ENCODE assay signal across 34 cellular contexts in genomic region chr6:67812125-67812524, GRCh38.
DNase-seq lines count a peak whose midpoint lies in the region; ATAC-seq, FAIRE-seq and TF ChIP-seq lines count a peak whose summit lies in the region.
"Had no signal": no experiment of that assay in that cellular context is flagged by ENCODE, and none has a peak within 500 bp of the region (broad histone marks: within the 10 kb centered on the region; RNA-seq: fewer than 3 reads in every experiment).

No MANE protein-coding gene starts in this region.

- CTCF ChIA-PET in K562 (lab: Yijun Ruan, JAX; ENCODE audit: low intra/inter-chr PET ratio): interaction anchor here (0.6 kb wide), 1 partner anchor 332 kb away, joined by 3 read pairs; no protein-coding TSS in a partner anchor

- no peak overlapping the region for H3K4me3 Mint-ChIP-seq in endodermal cell
- H3K4me3 Mint-ChIP-seq: B cell; CD14-positive monocyte; CD4-positive, alpha-beta T cell; CD4-positive, CD25-positive, alpha-beta regulatory T cell; CD8-positive, alpha-beta memory T cell; CD8-positive, alpha-beta T cell had no signal

- H3K27me3 ChIP-seq in K562 (ENCODE audit: control insufficient read depth in 2 of 2, insufficient read depth in 2 of 2, low read length in 2 of 2) (no peaks in the 10 kb centered on the region), endodermal cell (ENCODE audit: control insufficient read depth, insufficient read depth, low read length, poor library complexity, severe bottlenecking) (no peaks in the 10 kb centered on the region), small intestine (ENCODE audit: control insufficient read depth in 2 of 2, insufficient read depth in 2 of 2, low read length in 2 of 2) (no peaks in the 10 kb centered on the region)
- H3K27me3 ChIP-seq: BE2C; BLaER1; BLaER1 treated with 17β-estradiol and CSF1 and Interleukin-3, amounts not matched to agents 10 nM and 100 nM had no signal

- no peaks in the 10 kb centered on the region for H3K79me2 ChIP-seq in K562 (ENCODE audit: control insufficient read depth, insufficient read depth, low read length)

- peaks cover 7% of the 10 kb centered on the region for H3K9me3 ChIP-seq in K562 (replicated peaks; ENCODE audit: control insufficient read depth, insufficient read depth, low read depth, low read length)
- peaks cover 47% of the 10 kb centered on the region for H3K9me3 ChIP-seq in endodermal cell (ENCODE audit: control insufficient read depth, low read length)
- H3K9me3 ChIP-seq in small intestine (ENCODE audit: control insufficient read depth, low read depth): no peaks in the 10 kb centered on the region
- H3K9me3 ChIP-seq: A549, BE2C had no signal

- no peaks in the 10 kb centered on the region for H3K27me3 Mint-ChIP-seq in endodermal cell (ENCODE audit: insufficient read depth)
- H3K27me3 Mint-ChIP-seq: B cell; CD4-positive, alpha-beta memory T cell; CD4-positive, alpha-beta T cell; CD4-positive, CD25-positive, alpha-beta regulatory T cell; CD8-positive, alpha-beta memory T cell had no signal

- intact Hi-C loops in K562 (cut with micrococcal nuclease): no loop called here

- H3K4me1 ChIP-seq in K562 (replicated peaks in 1 of 2; ENCODE audit: control insufficient read depth in 2 of 2, insufficient read depth in 2 of 2, low read length in 2 of 2) (no peaks in the 10 kb centered on the region; a peak in 1 of 5 replicates), endodermal cell (ENCODE audit: control insufficient read depth, insufficient read depth, low read length) (no peaks in the 10 kb centered on the region), small intestine (ENCODE audit: control insufficient read depth in 2 of 2, insufficient read depth in 1 of 2, low read depth in 1 of 2, low read length in 1 of 2) (no peaks in the 10 kb centered on the region)
- H3K4me1 ChIP-seq: A549; BE2C; BLaER1; BLaER1 treated with 17β-estradiol and CSF1 and Interleukin-3, amounts not matched to agents 10 nM and 100 nM; Caco-2 had no signal

- DNase-seq in H54 (ENCODE audit: insufficient read length, low spot score) (no peak), K562 (ENCODE audit: extremely low read depth in 1 of 4, low spot score in 3 of 4) (no peak), endodermal cell (no peak), small intestine (no peak), DMS153 (lab: John Stamatoyannopoulos, UW) (no peak), Ammon's horn (ENCODE audit: low spot score) (no peak), GM19238 (ENCODE audit: insufficient read length, low spot score) (no peak), D721Med (ENCODE audit: insufficient read length, low spot score) (no peak)
- DNase-seq: 8988T; ACHN; AML-193; BE2C; C1 segment of cervical spinal cord; Caco-2; Calu3; CD4-positive, alpha-beta memory T cell; CD4-positive, alpha-beta T cell; CD4-positive, CD25-positive, alpha-beta regulatory T cell; CD8-positive, alpha-beta memory T cell; CD8-positive, alpha-beta T cell; COR-L47; DMS 273 treated with DMSO at 0.1 percent for 48 hours; DMS79; DMS79 treated with DMSO at 0.1 percent for 48 hours; DND-41; EL had no signal

- no peaks in the 10 kb centered on the region for H3K9me1 ChIP-seq in K562 (ENCODE audit: control insufficient read depth, insufficient read depth, low read length)

- H3K9ac ChIP-seq in K562 (ENCODE audit: insufficient read depth in 1 of 2, low read depth in 2 of 2, low read length in 2 of 2): no peak overlapping the region
- no peak overlapping the region for H3K9ac ChIP-seq in endodermal cell (ENCODE audit: extremely low read depth, low read length, poor library complexity, severe bottlenecking)
- H3K9ac ChIP-seq: BLaER1; BLaER1 treated with 17β-estradiol and CSF1 and Interleukin-3, amounts not matched to agents 10 nM and 100 nM had no signal

- no peak overlapping the region for H3K4me2 ChIP-seq in K562 (ENCODE audit: insufficient read depth, low read length)
- H3K4me2 ChIP-seq: A549; BLaER1; BLaER1 treated with 17β-estradiol and CSF1 and Interleukin-3, amounts not matched to agents 10 nM and 100 nM had no signal

- no peak for TF ChIP-seq RAD21 in K562 (CRISPR knock-in tag; conservative IDR thresholded peaks at IDR 0.05 in 1 of 2, IDR thresholded peaks at IDR 0.05 in 1 of 2)

- FAIRE-seq in H54 (lab: Jason Lieb, UNC): peak; percentile 6
- FAIRE-seq in K562 (lab: Jason Lieb, UNC): no peak
- peak; percentile 26 for FAIRE-seq in small intestine (lab: Jason Lieb, UNC)
- FAIRE-seq in D721Med (lab: Jason Lieb, UNC): no peak
- FAIRE-seq: A549, G401.6 had no signal

- WGBS in K562 (ENCODE audit: insufficient coverage, low coverage, missing lambda C conversion rate): 25% methylated on average over 1 of the region's 1 CpG
- WGBS in endodermal cell (ENCODE audit: insufficient coverage in 1 of 2, insufficient read length in 1 of 2), 2 experiments: no CpG with 5 or more reads among the region's 1 CpG
- WGBS in small intestine, 3 donors: 76 to 91% (median 81%) methylated on average over 1 of the region's 1 CpG

- no peak for TF ChIP-seq POLR2A in H54 (IDR thresholded peaks at IDR 0.05; ENCODE audit: low read depth, low read length)
- TF ChIP-seq POLR2A in K562 (conservative IDR thresholded peaks at IDR 0.05): no peak

- peaks cover 7% of the 10 kb centered on the region for H3K36me3 Mint-ChIP-seq in endodermal cell (ENCODE audit: low read depth)
- H3K36me3 Mint-ChIP-seq: CD14-positive monocyte; CD4-positive, alpha-beta memory T cell; CD4-positive, CD25-positive, alpha-beta regulatory T cell; CD8-positive, alpha-beta memory T cell; CD8-positive, alpha-beta T cell had no signal

- H4K20me1 ChIP-seq in K562 (replicated peaks; ENCODE audit: control insufficient read depth, insufficient read depth, low read length): no peaks in the 10 kb centered on the region
- H4K20me1 ChIP-seq: BLaER1; BLaER1 treated with 17β-estradiol and CSF1 and Interleukin-3, amounts not matched to agents 10 nM and 100 nM had no signal

- H3K36me3 ChIP-seq in K562 (ENCODE audit: control insufficient read depth, insufficient read depth, low read length) (no peaks in the 10 kb centered on the region), endodermal cell (ENCODE audit: control insufficient read depth, insufficient read depth, low read length) (no peaks in the 10 kb centered on the region), small intestine (ENCODE audit: control insufficient read depth in 2 of 2, insufficient read depth in 2 of 2, low read length in 2 of 2) (no peaks in the 10 kb centered on the region)
- H3K36me3 ChIP-seq: BE2C; BLaER1; BLaER1 treated with 17β-estradiol and CSF1 and Interleukin-3, amounts not matched to agents 10 nM and 100 nM had no signal

- H2AFZ ChIP-seq in K562 (ENCODE audit: low read depth, low read length): no peak overlapping the region

- no peak overlapping the region for H3K27ac Mint-ChIP-seq in endodermal cell
- H3K27ac Mint-ChIP-seq: B cell; CD14-positive monocyte; CD4-positive, alpha-beta memory T cell; CD4-positive, alpha-beta T cell; CD4-positive, CD25-positive, alpha-beta regulatory T cell; CD8-positive, alpha-beta memory T cell; CD8-positive, alpha-beta T cell had no signal

- peaks cover 2% of the 10 kb centered on the region for H3K4me1 Mint-ChIP-seq in endodermal cell
- H3K4me1 Mint-ChIP-seq: B cell; CD14-positive monocyte; CD4-positive, alpha-beta memory T cell; CD4-positive, CD25-positive, alpha-beta regulatory T cell; CD8-positive, alpha-beta memory T cell had no signal

- POLR2A ChIA-PET in K562 (lab: Yijun Ruan, JAX): no interaction called here

- peaks cover 40% of the 10 kb centered on the region for H3K9me3 Mint-ChIP-seq in endodermal cell

- in situ Hi-C loops in K562 (cut with MboI): no loop called here

- no TSS peak for BruUV-seq in K562 (replicated peaks; lab: Mats Ljungman, UMichigan)

- no peak for ATAC-seq in K562
- ATAC-seq: A549; CD8-positive, alpha-beta T cell had no signal

- no peak overlapping the region for H3K4me3 ChIP-seq in K562
- peak overlapping the region; percentile 47 for H3K4me3 ChIP-seq in endodermal cell (ENCODE audit: low read length)
- H3K4me3 ChIP-seq in small intestine (ENCODE audit: low read depth in 1 of 2, low read length in 2 of 2): no peak overlapping the region
- H3K4me3 ChIP-seq: A549; BLaER1; BLaER1 treated with 17β-estradiol and CSF1 and Interleukin-3, amounts not matched to agents 10 nM and 100 nM had no signal

- TF ChIP-seq EP300 in K562 (IDR thresholded peaks at IDR 0.05; ENCODE audit: low read length): no peak

- TF ChIP-seq CTCF in K562 (IDR thresholded peaks at IDR 0.05 in 2 of 3, conservative IDR thresholded peaks at IDR 0.05 in 1 of 3; ENCODE audit: insufficient read depth in 2 of 3, low read depth in 1 of 3, low read length in 3 of 3) (no peak), endodermal cell (conservative IDR thresholded peaks at IDR 0.05) (no peak), D721Med (IDR thresholded peaks at IDR 0.05; ENCODE audit: insufficient read depth, missing control alignments) (no peak)

- H3K27ac ChIP-seq in K562 (ENCODE audit: extremely low read depth, low read depth, low read length) (no peak overlapping the region), endodermal cell (ENCODE audit: low read depth, low read length) (no peak overlapping the region), small intestine (ENCODE audit: low read depth in 1 of 2, low read length in 1 of 2) (no peak overlapping the region)
- H3K27ac ChIP-seq: 22Rv1; A549; BLaER1; BLaER1 treated with 17β-estradiol and CSF1 and Interleukin-3, amounts not matched to agents 10 nM and 100 nM; C4-2B had no signal

TF ChIP-seq in K562, 482 proteins besides CTCF, POLR2A, EP300 and RAD21 (continues in another document):
- no peak for TF ChIP-seq SIX5 (IDR thresholded peaks at IDR 0.05; ENCODE audit: borderline replicate concordance in 1 of 2, insufficient read depth in 1 of 2, low read depth in 1 of 2, low read length in 2 of 2)
- no peak for TF ChIP-seq DNMT1 (IDR thresholded peaks at IDR 0.05)
- TF ChIP-seq ZNF197 (CRISPR knock-in tag; IDR thresholded peaks at IDR 0.05; ENCODE audit: low read depth): no peak
- no peak for TF ChIP-seq ZNF133 (CRISPR knock-in tag; IDR thresholded peaks at IDR 0.05)
- no peak for TF ChIP-seq RBFOX2 (IDR thresholded peaks at IDR 0.05; ENCODE audit: low read depth, low read length)
- no peak for TF ChIP-seq USF1 (CRISPR knock-in tag; IDR thresholded peaks at IDR 0.05)
- no peak for TF ChIP-seq RAD51 (IDR thresholded peaks at IDR 0.05; ENCODE audit: borderline replicate concordance, low read depth)
